8 cellular contexts compared by ENCODE assay signal in genomic region chr15:33195283-33195682, GRCh38. TPM values are rescaled to one million over a fixed set of nuclear protein-coding genes. Genes with fewer than 3 reads are reported as not detected.
A peak's percentile ranks its signal among the peaks of the same experiment; 100 is the strongest.
DNase-seq lines count a peak whose midpoint lies in the region; ATAC-seq, FAIRE-seq and TF ChIP-seq lines count a peak whose summit lies in the region.

No MANE protein-coding gene starts in this region.

- H3K9me3 Mint-ChIP-seq in CD8-positive, alpha-beta T cell = no peaks in the 10 kb centered on the region

- peak overlapping the region; percentile 79 for H3K4me3 Mint-ChIP-seq in CD8-positive, alpha-beta T cell

- DNase-seq in CD8-positive, alpha-beta T cell = no peak
- no peak for DNase-seq in RWPE2 (ENCODE audit: low spot score)
- DNase-seq in fibroblast of mammary gland (ENCODE audit: low read depth) = peak; percentile 4
- DNase-seq in pancreas = no peak
- DNase-seq in COLO829 (ENCODE audit: low spot score) = no peak
- no peak for DNase-seq in effector CD4-positive, alpha-beta T cell
- DNase-seq in DMS114 treated with DMSO at 0.1 percent for 48 hours (lab: John Stamatoyannopoulos, UW; ENCODE audit: unreplicated experiment) = no peak

- H3K4me3 ChIP-seq in CD8-positive, alpha-beta T cell (ENCODE audit: low read depth, low read length) = peak overlapping the region; percentile 70
- H3K4me3 ChIP-seq in RWPE2 (ENCODE audit: severe bottlenecking) (peak overlapping the region; percentile 39), fibroblast of mammary gland (ENCODE audit: control insufficient read depth, low read depth, low read length) (peak overlapping the region; percentile 61), pancreas (peak overlapping the region in 3 of 4 donors; percentile 16 to 54 (median 51))

- no peak overlapping the region for H3K27ac ChIP-seq in CD8-positive, alpha-beta T cell (ENCODE audit: low read depth, low read length)
- H3K27ac ChIP-seq in RWPE2 (ENCODE audit: poor library complexity, severe bottlenecking) (no peak overlapping the region), pancreas (peak overlapping the region in 1 of 4 donors; percentile 13)

- POLR2A ChIA-PET in CD8-positive, alpha-beta T cell (lab: Charles Lee) = no interaction called here

- no peaks in the 10 kb centered on the region for H3K27me3 ChIP-seq in CD8-positive, alpha-beta T cell (ENCODE audit: insufficient read depth, low read length)
- no peaks in the 10 kb centered on the region for H3K27me3 ChIP-seq in RWPE2 (ENCODE audit: insufficient read depth, poor library complexity, severe bottlenecking)
- no peaks in the 10 kb centered on the region for H3K27me3 ChIP-seq in pancreas

- CTCF ChIA-PET in CD8-positive, alpha-beta T cell (lab: Charles Lee) = no interaction called here

- no peak for TF ChIP-seq CTCF in CD8-positive, alpha-beta T cell (IDR thresholded peaks at IDR 0.05)
- TF ChIP-seq CTCF in RWPE2 (IDR thresholded peaks at IDR 0.05; ENCODE audit: poor library complexity, severe bottlenecking) (no peak), fibroblast of mammary gland (conservative IDR thresholded peaks at IDR 0.05; ENCODE audit: control insufficient read depth, insufficient read depth, low read depth, low read length) (no peak), pancreas (IDR thresholded peaks at IDR 0.05) (no peak)

- no peak overlapping the region for H3K27ac Mint-ChIP-seq in CD8-positive, alpha-beta T cell

- H3K4me1 Mint-ChIP-seq in CD8-positive, alpha-beta T cell (ENCODE audit: low read depth) = peaks cover 12% of the 10 kb centered on the region

- H3K36me3 Mint-ChIP-seq in CD8-positive, alpha-beta T cell = no peaks in the 10 kb centered on the region

- no peak for FAIRE-seq in pancreas (lab: Jason Lieb, UNC)

- H3K4me1 ChIP-seq in CD8-positive, alpha-beta T cell (ENCODE audit: insufficient read depth, low read length) = peaks cover 7% of the 10 kb centered on the region
- H3K4me1 ChIP-seq in RWPE2 (ENCODE audit: insufficient read depth, poor library complexity, severe bottlenecking) (no peaks in the 10 kb centered on the region), pancreas (peaks cover 0 to 2% (median 0%) of the 10 kb centered on the region in 3 donors)

- H3K36me3 ChIP-seq in CD8-positive, alpha-beta T cell (ENCODE audit: insufficient read depth, low read length) = no peaks in the 10 kb centered on the region
- H3K36me3 ChIP-seq in RWPE2 (ENCODE audit: low read depth) = no peaks in the 10 kb centered on the region
- H3K36me3 ChIP-seq in pancreas = no peaks in the 10 kb centered on the region

- 59 to 60% methylated on average over 7 of the region's 7 CpGs for WGBS in pancreas, 2 donors

- H3K9me3 ChIP-seq in CD8-positive, alpha-beta T cell (ENCODE audit: low read length) = no peaks in the 10 kb centered on the region
- H3K9me3 ChIP-seq in RWPE2 (ENCODE audit: severe bottlenecking) = no peaks in the 10 kb centered on the region
- H3K9me3 ChIP-seq in pancreas = no peaks in the 10 kb centered on the region

- no peak for ATAC-seq in CD8-positive, alpha-beta T cell
- ATAC-seq in RWPE2 (ENCODE audit: low read depth) (no peak), pancreas (peak in 2 of 4 donors; percentile 1 to 13), GM19467 (IDR thresholded peaks at IDR 0.05; ENCODE audit: unreplicated experiment) (no peak)

- peaks cover 17% of the 10 kb centered on the region for H3K27me3 Mint-ChIP-seq in CD8-positive, alpha-beta T cell (ENCODE audit: low read depth)

- intact Hi-C loops in CD8-positive, alpha-beta T cell (cut with DNase I, micrococcal nuclease) = no loop called here
- intact Hi-C loops in pancreas (cut with DNase I) = no loop called here

RNA-seq across cellular contexts. Expression of gene FMN1, which starts 0.8 kb away (rescaled TPM):
- total RNA-seq in CD8-positive, alpha-beta T cell = under 1 TPM; 0.19 to 0.33 TPM
- total RNA-seq in pancreas = 10 to 100 TPM in 1 of 6 donors, 1 to 10 TPM in 5; 2.6 to 10.2 (median 4.1) TPM
- polyA plus RNA-seq in pancreas = 1 to 10 TPM; 1.9 to 2.3 TPM
